In genomic region chr12:71685961-71686657, GRCh38 we compare ENCODE assay signal across 8 cellular contexts. TPM values are rescaled to one million over a fixed set of nuclear protein-coding genes. Genes with fewer than 3 reads are reported as not detected.
A peak's percentile ranks its signal among the peaks of the same experiment; 100 is the strongest.
DNase-seq lines count a peak whose midpoint lies in the region; ATAC-seq and TF ChIP-seq lines count a peak whose summit lies in the region.

TSS of gene TMEM19 (plus strand) at chr12:71686082. CDS start at chr12:71686681, 599 bp downstream.

- peak within 1 kb of the TSS; percentile 95 for H3K4me3 ChIP-seq in CD8-positive, alpha-beta T cell (ENCODE audit: low read depth, low read length)
- H3K4me3 ChIP-seq in lung: peak within 1 kb of the TSS; percentile 81

- peaks cover 14% of the 10 kb centered on the region for H3K36me3 Mint-ChIP-seq in CD8-positive, alpha-beta T cell
- H3K36me3 Mint-ChIP-seq in activated CD8-positive, alpha-beta T cell treated with anti-CD3 and anti-CD28 coated beads for 36 hours (ENCODE audit: low read depth): no peaks in the 10 kb centered on the region

- H3K27me3 ChIP-seq in CD8-positive, alpha-beta T cell (ENCODE audit: insufficient read depth, low read length): no peaks in the 10 kb centered on the region
- H3K27me3 ChIP-seq in lung (ENCODE audit: control insufficient read depth, insufficient read depth): no peaks in the 10 kb centered on the region

- no peaks in the 10 kb centered on the region for H3K27me3 Mint-ChIP-seq in CD8-positive, alpha-beta T cell (ENCODE audit: low read depth)
- H3K27me3 Mint-ChIP-seq in activated CD8-positive, alpha-beta T cell treated with anti-CD3 and anti-CD28 coated beads for 36 hours: no peaks in the 10 kb centered on the region

- no peaks in the 10 kb centered on the region for H3K9me3 ChIP-seq in CD8-positive, alpha-beta T cell (ENCODE audit: low read length)
- H3K9me3 ChIP-seq in lung (ENCODE audit: control insufficient read depth in 2 of 2, insufficient read depth in 1 of 2, low read length in 1 of 2): no peaks in the 10 kb centered on the region

- peaks cover 33% of the 10 kb centered on the region for H3K4me1 ChIP-seq in CD8-positive, alpha-beta T cell (ENCODE audit: insufficient read depth, low read length)
- H3K4me1 ChIP-seq in lung (ENCODE audit: control insufficient read depth in 2 of 2, insufficient read depth in 2 of 2, low read length in 2 of 2): peaks cover 0 to 3% of the 10 kb centered on the region in 2 donors

- no peak for TF ChIP-seq CTCF in CD8-positive, alpha-beta T cell (IDR thresholded peaks at IDR 0.05)
- TF ChIP-seq CTCF in activated CD8-positive, alpha-beta T cell treated with anti-CD3 and anti-CD28 coated beads for 36 hours (IDR thresholded peaks at IDR 0.05): no peak
- TF ChIP-seq CTCF in lung (IDR thresholded peaks at IDR 0.05; ENCODE audit: control extremely low read depth, extremely low read depth): no peak

- no peaks in the 10 kb centered on the region for H3K36me3 ChIP-seq in CD8-positive, alpha-beta T cell (ENCODE audit: insufficient read depth, low read length)
- no peaks in the 10 kb centered on the region for H3K36me3 ChIP-seq in lung (ENCODE audit: control insufficient read depth in 2 of 2, insufficient read depth in 2 of 2, low read length in 2 of 2)

- POLR2A ChIA-PET in CD8-positive, alpha-beta T cell (lab: Charles Lee): interaction anchor here (0.9 to 5.4 kb wide), 11 partner anchors 9 to 153 kb away, joined by 3 to 135 read pairs (median 5); partner anchors contain the start of genes RAB21, TBC1D15, THAP2 and ZFC3H1
- POLR2A ChIA-PET in activated CD8-positive, alpha-beta T cell treated with anti-CD3 and anti-CD28 coated beads for 36 hours (lab: Charles Lee): interaction anchor here (0.6 to 4.7 kb wide), 7 partner anchors 15 to 61 kb away, joined by 3 to 75 read pairs (median 4); partner anchors contain the start of genes THAP2 and ZFC3H1

- peak; percentile 65 to 91 (median 79) for DNase-seq in CD8-positive, alpha-beta T cell
- DNase-seq in HK-2 (ENCODE audit: unreplicated experiment) (peak; percentile 90), NCI-H82 treated with DMSO at 0.1 percent for 48 hours (lab: John Stamatoyannopoulos, UW; ENCODE audit: unreplicated experiment) (peak; percentile 68), lung (ENCODE audit: low spot score) (peak; percentile 90)
- DNase-seq in activated CD8-positive, alpha-beta T cell treated with anti-CD3 and anti-CD28 coated beads for 36 hours: peak; percentile 86
- peak; percentile 77 for DNase-seq in effector CD4-positive, alpha-beta T cell
- DNase-seq in stimulated activated CD4-positive, alpha-beta T cell treated with anti-CD3 and anti-CD28 coated beads, TNF-alpha, amount 100 ng/mL, for 4 hours (ENCODE audit: low read depth in 3 of 3): peak; percentile 62 to 68 (median 64)

- CTCF ChIA-PET in CD8-positive, alpha-beta T cell (lab: Charles Lee): interaction anchor here (0.6 to 3.2 kb wide), 11 partner anchors 8 to 112 kb away, joined by 3 to 23 read pairs (median 4); partner anchors contain the start of genes THAP2 and ZFC3H1
- CTCF ChIA-PET in activated CD8-positive, alpha-beta T cell treated with anti-CD3 and anti-CD28 coated beads for 36 hours (lab: Charles Lee): interaction anchor here (0.8 to 4.6 kb wide), 11 partner anchors 9 to 68 kb away, joined by 3 to 43 read pairs (median 7); partner anchors contain the start of genes RAB21, THAP2 and ZFC3H1

- ATAC-seq in CD8-positive, alpha-beta T cell: peak; percentile 88
- peak; percentile 88 for ATAC-seq in GM19452 (IDR thresholded peaks at IDR 0.05; ENCODE audit: unreplicated experiment)
- peak; percentile 89 for ATAC-seq in activated CD8-positive, alpha-beta T cell treated with anti-CD3 and anti-CD28 coated beads for 36 hours
- peak; percentile 96 for ATAC-seq in lung (ENCODE audit: insufficient read depth, low FRiP score)

- peaks cover 45% of the 10 kb centered on the region for H3K4me1 Mint-ChIP-seq in CD8-positive, alpha-beta T cell (ENCODE audit: low read depth)
- H3K4me1 Mint-ChIP-seq in activated CD8-positive, alpha-beta T cell treated with anti-CD3 and anti-CD28 coated beads for 36 hours (ENCODE audit: low read depth): peaks cover 19% of the 10 kb centered on the region

- no peaks in the 10 kb centered on the region for H3K9me3 Mint-ChIP-seq in CD8-positive, alpha-beta T cell
- H3K9me3 Mint-ChIP-seq in activated CD8-positive, alpha-beta T cell treated with anti-CD3 and anti-CD28 coated beads for 36 hours: no peaks in the 10 kb centered on the region

- peak within 1 kb of the TSS; percentile 74 for H3K27ac ChIP-seq in CD8-positive, alpha-beta T cell (ENCODE audit: low read depth, low read length)
- peak within 1 kb of the TSS; percentile 95 to 98 for H3K27ac ChIP-seq in lung (ENCODE audit: low read depth in 1 of 2, low read length in 1 of 2)

- H3K27ac Mint-ChIP-seq in CD8-positive, alpha-beta T cell: peak within 1 kb of the TSS; percentile 94
- H3K27ac Mint-ChIP-seq in activated CD8-positive, alpha-beta T cell treated with anti-CD3 and anti-CD28 coated beads for 36 hours: peak within 1 kb of the TSS; percentile 94

- H3K4me3 Mint-ChIP-seq in CD8-positive, alpha-beta T cell: peak within 1 kb of the TSS; percentile 96
- peak within 1 kb of the TSS; percentile 94 for H3K4me3 Mint-ChIP-seq in activated CD8-positive, alpha-beta T cell treated with anti-CD3 and anti-CD28 coated beads for 36 hours

- 0% methylated on average over 62 of the region's 62 CpGs for WGBS in lung, 2 donors

- intact Hi-C loops in CD8-positive, alpha-beta T cell (cut with DNase I, micrococcal nuclease): loop anchor here (1.0 to 5.0 kb wide), 6 partner anchors 22 to 151 kb away; partner anchors contain the start of genes RAB21 (in 2 of the 2), TBC1D15 (in 2 of the 2), THAP2 (in 1 of the 2) and ZFC3H1 (in 1 of the 2)
- intact Hi-C loops in activated CD8-positive, alpha-beta T cell treated with anti-CD3 and anti-CD28 coated beads for 36 hours (cut with micrococcal nuclease): loop anchor here (2.0 kb wide), 1 partner anchor 23 kb away; the partner anchor contains the start of gene ZFC3H1

RNA-seq across cellular contexts. Expression of gene TMEM19, which starts in this region (rescaled TPM):
- total RNA-seq in CD8-positive, alpha-beta T cell: 10 to 100 TPM in 1 of 2 experiments, 1 to 10 TPM in 1; 8.8 to 10.0 TPM
- total RNA-seq in activated CD8-positive, alpha-beta T cell treated with anti-CD3 and anti-CD28 coated beads for 36 hours: 10 to 100 TPM; 14.2 to 16.5 TPM
- total RNA-seq in lung: 10 to 100 TPM; 13.1 to 25.2 TPM
- polyA plus RNA-seq in lung: 10 to 100 TPM in 1 of 2 donors, 1 to 10 TPM in 1; 8.9 to 13.8 TPM

Comparison
In these comparisons a context has a peak if more than half of its experiments do, and no peak if none do; other contexts are left out.
1. Peak in every context shown above with its lines: DNase-seq, ATAC-seq, H3K4me3 ChIP-seq and H3K27ac ChIP-seq.